Comparison of ENCODE assay signal across 8 cellular contexts in genomic region chr7:151079199-151079910, GRCh38. TPM values are rescaled to one million over a fixed set of nuclear protein-coding genes. Genes with fewer than 3 reads are reported as not detected.
DNase-seq lines count a peak whose midpoint lies in the region; ATAC-seq and TF ChIP-seq lines count a peak whose summit lies in the region.

No MANE protein-coding gene starts in this region.

- H3K27me3 Mint-ChIP-seq in CD4-positive, alpha-beta T cell = no peaks in the 10 kb centered on the region
- H3K27me3 Mint-ChIP-seq in endothelial cell (ENCODE audit: unreplicated experiment) = peaks cover 21% of the 10 kb centered on the region

- peak overlapping the region; percentile 92 for H3K9ac ChIP-seq in OCI-LY3 (ENCODE audit: low read length)

- H3K79me2 ChIP-seq in OCI-LY3 (ENCODE audit: low read length) = peaks cover 43% of the 10 kb centered on the region

- peak overlapping the region; percentile 88 for H3K4me2 ChIP-seq in OCI-LY3 (ENCODE audit: low read length)

- H3K4me1 ChIP-seq in OCI-LY3 (ENCODE audit: low read length) (peaks cover 40% of the 10 kb centered on the region), neuron (ENCODE audit: insufficient read depth, low read length) (peaks cover 45% of the 10 kb centered on the region)

- H3K4me1 Mint-ChIP-seq in CD4-positive, alpha-beta T cell (ENCODE audit: low read depth) = peaks cover 33% of the 10 kb centered on the region
- H3K4me1 Mint-ChIP-seq in endothelial cell (ENCODE audit: unreplicated experiment) = peaks cover 20% of the 10 kb centered on the region

- no peak overlapping the region for H2AFZ ChIP-seq in OCI-LY3 (ENCODE audit: low read depth, low read length)
- no peak overlapping the region for H2AFZ ChIP-seq in neuron (ENCODE audit: low read depth, low read length)

- no peaks in the 10 kb centered on the region for H4K20me1 ChIP-seq in OCI-LY3 (ENCODE audit: insufficient read depth, low read length)

- TF ChIP-seq CTCF in CD4-positive, alpha-beta T cell (IDR thresholded peaks at IDR 0.05) = no peak
- TF ChIP-seq CTCF in OCI-LY3 (IDR thresholded peaks at IDR 0.05; ENCODE audit: low read depth, low read length) (no peak), endothelial cell (IDR thresholded peaks at IDR 0.05; ENCODE audit: unreplicated experiment) (no peak)

- H3K4me3 ChIP-seq in OCI-LY3 (ENCODE audit: low read length) (peak overlapping the region; percentile 94), neuron (ENCODE audit: low read length) (peak overlapping the region; percentile 74)

- H3K36me3 Mint-ChIP-seq in CD4-positive, alpha-beta T cell (ENCODE audit: low read depth) = peaks cover 34% of the 10 kb centered on the region
- H3K36me3 Mint-ChIP-seq in endothelial cell (ENCODE audit: low read depth, unreplicated experiment) = peaks cover 24% of the 10 kb centered on the region

- peak overlapping the region; percentile 92 for H3K4me3 Mint-ChIP-seq in CD4-positive, alpha-beta T cell
- H3K4me3 Mint-ChIP-seq in endothelial cell (ENCODE audit: unreplicated experiment) = peak overlapping the region; percentile 94

- H3K27ac ChIP-seq in CD4-positive, alpha-beta T cell (ENCODE audit: low read depth, low read length) = peak overlapping the region; percentile 92
- no peak overlapping the region for H3K27ac ChIP-seq in OCI-LY3 (ENCODE audit: low read length)

- CTCF ChIA-PET in CD4-positive, alpha-beta T cell (lab: Charles Lee) = no interaction called here

- no peak for ATAC-seq in CD4-positive, alpha-beta T cell (ENCODE audit: poor library complexity)
- no peak for ATAC-seq in GM18867 (IDR thresholded peaks at IDR 0.05; ENCODE audit: unreplicated experiment)

- H3K9me3 Mint-ChIP-seq in CD4-positive, alpha-beta T cell = no peaks in the 10 kb centered on the region
- H3K9me3 Mint-ChIP-seq in endothelial cell (ENCODE audit: unreplicated experiment) = no peaks in the 10 kb centered on the region

- intact Hi-C loops in CD4-positive, alpha-beta T cell (cut with DNase I, micrococcal nuclease) = no loop called here

- H3K27me3 ChIP-seq in CD4-positive, alpha-beta T cell (ENCODE audit: control insufficient read depth, insufficient read depth, low read length) = no peaks in the 10 kb centered on the region
- H3K27me3 ChIP-seq in OCI-LY3 (ENCODE audit: low read depth, low read length) = no peaks in the 10 kb centered on the region
- no peaks in the 10 kb centered on the region for H3K27me3 ChIP-seq in neuron (ENCODE audit: insufficient read depth, low read length)

- DNase-seq in CD4-positive, alpha-beta T cell = no peak
- DNase-seq in endothelial cell (ENCODE audit: low spot score) (no peak), NCI-H748 treated with DMSO at 0.1 percent for 48 hours (lab: John Stamatoyannopoulos, UW) (no peak), GF-D8 (lab: John Stamatoyannopoulos, UW) (no peak), GDM1 (lab: John Stamatoyannopoulos, UW) (no peak)

- H3K9me3 ChIP-seq in CD4-positive, alpha-beta T cell (ENCODE audit: control insufficient read depth, low read length) = no peaks in the 10 kb centered on the region
- H3K9me3 ChIP-seq in OCI-LY3 (ENCODE audit: insufficient read depth, low read length) (no peaks in the 10 kb centered on the region), neuron (ENCODE audit: low read length) (no peaks in the 10 kb centered on the region)

- POLR2A ChIA-PET in CD4-positive, alpha-beta T cell (lab: Charles Lee) = no interaction called here

- H3K36me3 ChIP-seq in OCI-LY3 (replicated peaks; ENCODE audit: low read depth, low read length) (peaks cover 20% of the 10 kb centered on the region), neuron (ENCODE audit: insufficient read depth, low read length) (peaks cover 20% of the 10 kb centered on the region)

- H3K27ac Mint-ChIP-seq in CD4-positive, alpha-beta T cell = peak overlapping the region; percentile 78
- peak overlapping the region; percentile 73 for H3K27ac Mint-ChIP-seq in endothelial cell (ENCODE audit: unreplicated experiment)

RNA-seq across cellular contexts. Expression of gene FASTK, which starts 1.3 kb away (rescaled TPM):
- total RNA-seq in CD4-positive, alpha-beta T cell = 10 to 100 TPM; 82.2 to 84.2 TPM
- total RNA-seq in endothelial cell (ENCODE audit: unreplicated experiment) = 68.0 TPM

RNA-seq across cellular contexts. Expression of gene TMUB1, which starts 3.9 kb away (rescaled TPM):
- total RNA-seq in CD4-positive, alpha-beta T cell = 10 to 100 TPM; 44.5 to 46.6 TPM
- 40.8 TPM for total RNA-seq in endothelial cell (ENCODE audit: unreplicated experiment)

RNA-seq across cellular contexts. Expression of gene AGAP3, which starts 6.9 kb away (rescaled TPM):
- total RNA-seq in CD4-positive, alpha-beta T cell = 10 to 100 TPM; 43.2 to 44.6 TPM
- 206 TPM for total RNA-seq in endothelial cell (ENCODE audit: unreplicated experiment)

RNA-seq across cellular contexts. Expression of gene SLC4A2, which starts 20.0 kb away (rescaled TPM):
- 10 to 100 TPM; 27.1 to 31.4 TPM for total RNA-seq in CD4-positive, alpha-beta T cell
- total RNA-seq in endothelial cell (ENCODE audit: unreplicated experiment) = 115 TPM

RNA-seq across cellular contexts. Expression of gene CDK5, which starts 21.7 kb away (rescaled TPM):
- total RNA-seq in CD4-positive, alpha-beta T cell = 1 to 10 TPM; 3.1 to 3.5 TPM
- 26.7 TPM for total RNA-seq in endothelial cell (ENCODE audit: unreplicated experiment)
